In genomic region chr1:245874942-245875580, GRCh38 we compare ENCODE assay signal across 8 cellular contexts.
A peak's percentile ranks its signal among the peaks of the same experiment; 100 is the strongest.
DNase-seq lines count a peak whose midpoint lies in the region; ATAC-seq and TF ChIP-seq lines count a peak whose summit lies in the region.

No MANE protein-coding gene starts in this region.

- TF ChIP-seq CTCF in retinal pigment epithelial cell (conservative IDR thresholded peaks at IDR 0.05; ENCODE audit: low read depth, low read length): no peak

- peak; percentile 99 for DNase-seq in RPMI7951 (ENCODE audit: low read depth)
- peak; percentile 92 for DNase-seq in fibroblast of the conjunctiva (ENCODE audit: low read depth)
- DNase-seq in retinal pigment epithelial cell (ENCODE audit: low read depth): peak; percentile 91
- DNase-seq in retina: no peak

- ATAC-seq in GM18508 (IDR thresholded peaks at IDR 0.05; ENCODE audit: insufficient read depth, unreplicated experiment) (peak; percentile 8), HG03565 (IDR thresholded peaks at IDR 0.05; ENCODE audit: unreplicated experiment) (no peak), HG02623 (IDR thresholded peaks at IDR 0.05; ENCODE audit: unreplicated experiment) (no peak), GM19351 (IDR thresholded peaks at IDR 0.05; ENCODE audit: unreplicated experiment) (no peak)

- no peak overlapping the region for H3K4me3 ChIP-seq in retinal pigment epithelial cell (ENCODE audit: low read length)
